Comparison of ENCODE assay signal across 18 cellular contexts in genomic region chr1:50720457-50721053, GRCh38.
"Had no signal": no experiment of that assay in that cellular context is flagged by ENCODE, and none has a peak within 500 bp of the region (broad histone marks: within the 10 kb centered on the region; RNA-seq: fewer than 3 reads in every experiment).

No MANE protein-coding gene starts in this region.

- H3K4me3 Mint-ChIP-seq: activated CD4-positive, alpha-beta T cell treated with anti-CD3 and anti-CD28 coated beads for 36 hours; activated CD8-positive, alpha-beta T cell treated with anti-CD3 and anti-CD28 coated beads for 36 hours; activated naive CD4-positive, alpha-beta T cell treated with anti-CD3 and anti-CD28 coated beads for 36 hours; activated T-helper 1 cell treated with anti-CD3 and anti-CD28 coated beads, Interleukin-12 subunit alpha, Interleukin-12 subunit beta, Interleukin-2, Interleukin-4 antibody, amounts not matched to agents 30 ng/mL and 10 ng/mL and 1 ng/mL, durations not matched to agents 14 hours and 24 hours and 36 hours; nephron; T-helper 17 cell had no signal

- ATAC-seq: activated CD4-positive, alpha-beta T cell treated with anti-CD3 and anti-CD28 coated beads for 36 hours; activated CD8-positive, alpha-beta T cell treated with anti-CD3 and anti-CD28 coated beads for 36 hours; lower lobe of right lung; sciatic nerve; T-helper 17 cell had no signal

- H3K9me3 ChIP-seq: lower lobe of right lung, transverse colon had no signal

- DNase-seq: activated CD4-positive, alpha-beta T cell treated with anti-CD3 and anti-CD28 coated beads for 36 hours; activated CD8-positive, alpha-beta memory T cell treated with anti-CD3 and anti-CD28 coated beads, Interleukin-2, amount 50 U/mL, for 48 hours; activated CD8-positive, alpha-beta T cell treated with anti-CD3 and anti-CD28 coated beads for 36 hours; activated naive CD4-positive, alpha-beta T cell treated with anti-CD3 and anti-CD28 coated beads for 36 hours; effector CD8-positive, alpha-beta T cell; hippocampal formation; lower lobe of right lung; stimulated activated CD4-positive, alpha-beta T cell treated with anti-CD3 and anti-CD28 coated beads, Interleukin-12 subunit alpha, Interleukin-12 subunit beta, amount 100 ng/mL, for 4 hours; stimulated activated naive CD4-positive, alpha-beta T cell; substantia nigra; T-helper 17 cell; transverse colon had no signal

- H3K4me1 ChIP-seq: lower lobe of right lung, transverse colon had no signal

- H3K36me3 ChIP-seq: lower lobe of right lung, transverse colon had no signal

- H3K4me3 ChIP-seq: coronary artery, lower lobe of right lung, transverse colon had no signal

- H3K27ac Mint-ChIP-seq: activated CD4-positive, alpha-beta T cell treated with anti-CD3 and anti-CD28 coated beads for 36 hours; activated CD8-positive, alpha-beta T cell treated with anti-CD3 and anti-CD28 coated beads for 36 hours; activated naive CD4-positive, alpha-beta T cell treated with anti-CD3 and anti-CD28 coated beads for 36 hours; activated T-helper 1 cell treated with anti-CD3 and anti-CD28 coated beads, Interleukin-12 subunit alpha, Interleukin-12 subunit beta, Interleukin-2, Interleukin-4 antibody, amounts not matched to agents 30 ng/mL and 10 ng/mL and 1 ng/mL, durations not matched to agents 14 hours and 24 hours and 36 hours; T-helper 17 cell had no signal

- H3K27me3 ChIP-seq: transverse colon had no signal

- H3K27me3 Mint-ChIP-seq: activated CD4-positive, alpha-beta T cell treated with anti-CD3 and anti-CD28 coated beads for 36 hours; activated CD8-positive, alpha-beta T cell treated with anti-CD3 and anti-CD28 coated beads for 36 hours; T-helper 17 cell had no signal

- H3K27ac ChIP-seq: coronary artery, epithelial cell of prostate, lower lobe of right lung, transverse colon had no signal

- FAIRE-seq: astrocyte had no signal

- H3K9me3 Mint-ChIP-seq: activated CD8-positive, alpha-beta T cell treated with anti-CD3 and anti-CD28 coated beads for 36 hours; activated naive CD4-positive, alpha-beta T cell treated with anti-CD3 and anti-CD28 coated beads for 36 hours; activated T-helper 1 cell treated with anti-CD3 and anti-CD28 coated beads, Interleukin-12 subunit alpha, Interleukin-12 subunit beta, Interleukin-2, Interleukin-4 antibody, amounts not matched to agents 30 ng/mL and 10 ng/mL and 1 ng/mL, durations not matched to agents 14 hours and 24 hours and 36 hours; nephron had no signal
